33 cellular contexts compared by ENCODE assay signal in genomic region chr5:51859624-51860023, GRCh38.
"Had no signal": no experiment of that assay in that cellular context is flagged by ENCODE, and none has a peak within 500 bp of the region (broad histone marks: within the 10 kb centered on the region; RNA-seq: fewer than 3 reads in every experiment).

No MANE protein-coding gene starts in this region.

- H3K27ac Mint-ChIP-seq: activated CD4-positive, alpha-beta memory T cell treated with anti-CD3 and anti-CD28 coated beads, Interleukin-2, amount 10 ng/mL, durations not matched to agents 7 days and 5 days; activated CD8-positive, alpha-beta memory T cell treated with anti-CD3 and anti-CD28 coated beads, Interleukin-2, amount 10 ng/mL, durations not matched to agents 7 days and 5 days; activated naive CD4-positive, alpha-beta T cell treated with anti-CD3 and anti-CD28 coated beads, Interleukin-2, amount 10 ng/mL, durations not matched to agents 7 days and 5 days; activated naive CD8-positive, alpha-beta T cell; activated naive CD8-positive, alpha-beta T cell treated with anti-CD3 and anti-CD28 coated beads, Interleukin-2, amount 50 U/mL, for 24 hours had no signal

- H3K27ac ChIP-seq: brain microvascular endothelial cell, VCaP had no signal

- DNase-seq: activated CD4-positive, alpha-beta memory T cell treated with anti-CD3 and anti-CD28 coated beads, Interleukin-2, amount 10 ng/mL, durations not matched to agents 7 days and 5 days; activated CD4-positive, alpha-beta T cell treated with anti-CD3 and anti-CD28 coated beads for 1 hour; activated CD4-positive, alpha-beta T cell treated with anti-CD3 and anti-CD28 coated beads for 48 hours; activated CD4-positive, CD25-positive, alpha-beta regulatory T cell; activated CD8-positive, alpha-beta memory T cell treated with anti-CD3 and anti-CD28 coated beads for 24 hours; activated CD8-positive, alpha-beta memory T cell treated with anti-CD3 and anti-CD28 coated beads, Interleukin-2, amount 10 ng/mL, durations not matched to agents 7 days and 5 days; activated CD8-positive, alpha-beta memory T cell treated with anti-CD3 and anti-CD28 coated beads, Interleukin-2, amount 50 U/mL, for 48 hours; activated effector memory CD4-positive, alpha-beta T cell treated with Interleukin-2 at 50 U/mL for 16 hours; activated naive CD4-positive, alpha-beta T cell treated with anti-CD3 and anti-CD28 coated beads, Interleukin-2, amount 10 ng/mL, durations not matched to agents 7 days and 5 days; activated naive CD8-positive, alpha-beta T cell treated with anti-CD3 and anti-CD28 coated beads, Interleukin-2, amount 50 U/mL, for 24 hours; activated T-cell treated with anti-CD3 and anti-CD28 coated beads, Interleukin-2, amount 50 U/mL, for 48 hours; aorta; brain microvascular endothelial cell; central memory CD4-positive, alpha-beta T cell; Karpas-422; MG63; NCI-H1048; NCI-H1105 treated with DMSO at 0.1 percent for 48 hours; NCI-H1436; NCI-H1694 treated with DMSO at 0.1 percent for 48 hours; NCI-H2029; NCI-H2171 treated with DMSO at 0.1 percent for 48 hours; NCI-H2227 treated with DMSO at 0.1 percent for 48 hours; NCI-H446; NCI-H524; NK-92 treated with Interleukin-12 subunit alpha and Interleukin-12 subunit beta, amount 100 ng/mL, for 24 hours; Right ventricle myocardium superior; SW 1271; T-helper 1 cell; T-helper 2 cell; T-helper 9 cell had no signal

- H3K36me3 ChIP-seq: brain microvascular endothelial cell, MG63 had no signal

- H3K4me3 Mint-ChIP-seq: activated CD4-positive, alpha-beta memory T cell treated with anti-CD3 and anti-CD28 coated beads, Interleukin-2, amount 10 ng/mL, durations not matched to agents 7 days and 5 days; activated CD8-positive, alpha-beta memory T cell treated with anti-CD3 and anti-CD28 coated beads, Interleukin-2, amount 10 ng/mL, durations not matched to agents 7 days and 5 days; activated naive CD4-positive, alpha-beta T cell treated with anti-CD3 and anti-CD28 coated beads, Interleukin-2, amount 10 ng/mL, durations not matched to agents 7 days and 5 days; activated naive CD8-positive, alpha-beta T cell; activated naive CD8-positive, alpha-beta T cell treated with anti-CD3 and anti-CD28 coated beads, Interleukin-2, amount 50 U/mL, for 24 hours had no signal

- H3K4me1 Mint-ChIP-seq: activated CD4-positive, alpha-beta memory T cell treated with anti-CD3 and anti-CD28 coated beads, Interleukin-2, amount 10 ng/mL, durations not matched to agents 7 days and 5 days; activated CD8-positive, alpha-beta memory T cell treated with anti-CD3 and anti-CD28 coated beads, Interleukin-2, amount 10 ng/mL, durations not matched to agents 7 days and 5 days; activated naive CD4-positive, alpha-beta T cell treated with anti-CD3 and anti-CD28 coated beads, Interleukin-2, amount 10 ng/mL, durations not matched to agents 7 days and 5 days; activated naive CD8-positive, alpha-beta T cell treated with anti-CD3 and anti-CD28 coated beads, Interleukin-2, amount 50 U/mL, for 24 hours had no signal

- H3K9me3 Mint-ChIP-seq: activated CD4-positive, alpha-beta memory T cell treated with anti-CD3 and anti-CD28 coated beads, Interleukin-2, amount 10 ng/mL, durations not matched to agents 7 days and 5 days; activated naive CD4-positive, alpha-beta T cell treated with anti-CD3 and anti-CD28 coated beads, Interleukin-2, amount 10 ng/mL, durations not matched to agents 7 days and 5 days had no signal

- H3K4me3 ChIP-seq: MG63 had no signal

- H3K27me3 ChIP-seq: brain microvascular endothelial cell, MG63 had no signal

- H3K27me3 Mint-ChIP-seq: activated CD4-positive, alpha-beta memory T cell treated with anti-CD3 and anti-CD28 coated beads, Interleukin-2, amount 10 ng/mL, durations not matched to agents 7 days and 5 days; activated CD8-positive, alpha-beta memory T cell treated with anti-CD3 and anti-CD28 coated beads, Interleukin-2, amount 10 ng/mL, durations not matched to agents 7 days and 5 days; activated naive CD4-positive, alpha-beta T cell treated with anti-CD3 and anti-CD28 coated beads, Interleukin-2, amount 10 ng/mL, durations not matched to agents 7 days and 5 days; activated naive CD8-positive, alpha-beta T cell; activated naive CD8-positive, alpha-beta T cell treated with anti-CD3 and anti-CD28 coated beads, Interleukin-2, amount 50 U/mL, for 24 hours had no signal

- H3K36me3 Mint-ChIP-seq: activated CD8-positive, alpha-beta memory T cell treated with anti-CD3 and anti-CD28 coated beads, Interleukin-2, amount 10 ng/mL, durations not matched to agents 7 days and 5 days; activated naive CD4-positive, alpha-beta T cell treated with anti-CD3 and anti-CD28 coated beads, Interleukin-2, amount 10 ng/mL, durations not matched to agents 7 days and 5 days; activated naive CD8-positive, alpha-beta T cell had no signal

- H3K9me3 ChIP-seq: MG63 had no signal
